Comparison of ENCODE assay signal across 8 cellular contexts in the genomic region with DNA sequence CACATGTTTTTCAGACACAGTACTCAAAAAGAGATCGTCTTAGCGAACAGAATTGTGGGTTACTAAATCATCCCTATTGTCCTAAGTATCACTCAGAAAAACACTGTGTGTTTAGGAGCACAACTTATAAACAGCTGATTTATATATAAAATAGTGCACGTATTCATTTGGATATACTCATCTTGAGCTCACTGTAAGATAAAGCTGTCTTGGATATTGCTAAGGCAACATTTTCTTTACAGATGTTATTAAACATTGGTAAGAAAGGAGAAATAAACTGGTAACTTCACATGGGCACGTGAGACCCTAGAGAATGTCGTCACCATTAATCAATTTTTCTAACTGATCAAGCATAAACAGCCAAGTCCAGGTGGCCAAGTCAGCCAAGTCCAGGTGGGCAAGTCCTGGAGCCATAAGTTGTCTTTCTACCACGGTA. TPM values are rescaled to one million over a fixed set of nuclear protein-coding genes. Genes with fewer than 3 reads are reported as not detected.
DNase-seq lines count a peak whose midpoint lies in the region; ATAC-seq, FAIRE-seq and TF ChIP-seq lines count a peak whose summit lies in the region.

No MANE protein-coding gene starts in this region.

- H3K4me3 ChIP-seq in GM12864 (ENCODE audit: low read depth, low read length) = peak overlapping the region; percentile 96
- H3K4me3 ChIP-seq in HUES48 (ENCODE audit: low read depth, low read length) = peak overlapping the region; percentile 81
- peak overlapping the region; percentile 90 for H3K4me3 ChIP-seq in bronchial epithelial cell (ENCODE audit: low read depth, low read length)
- peak overlapping the region; percentile 68 to 83 for H3K4me3 ChIP-seq in muscle layer of colon (ENCODE audit: low read depth in 1 of 2, low read length in 2 of 2)

- H3K27me3 ChIP-seq in HUES48 (ENCODE audit: control insufficient read depth, insufficient read depth, low read length) (no peaks in the 10 kb centered on the region), bronchial epithelial cell (ENCODE audit: control insufficient read depth, insufficient read depth, low read length) (no peaks in the 10 kb centered on the region), muscle layer of colon (ENCODE audit: control insufficient read depth in 1 of 2, insufficient read depth in 2 of 2, low read length in 2 of 2) (peaks cover 0 to 4% of the 10 kb centered on the region in 2 donors)

- POLR2A ChIA-PET in GM10248 (lab: Yijun Ruan, JAX) = no interaction called here

- H3K9me3 ChIP-seq in HUES48 (ENCODE audit: control insufficient read depth, insufficient read depth, low read length) (no peaks in the 10 kb centered on the region), muscle layer of colon (ENCODE audit: low read length) (no peaks in the 10 kb centered on the region)

- H3K9ac ChIP-seq in HUES48 (ENCODE audit: low read depth, low read length) (peak overlapping the region; percentile 86), muscle layer of colon (ENCODE audit: low read length) (peak overlapping the region; percentile 38)

- FAIRE-seq in bronchial epithelial cell (lab: Jason Lieb, UNC) = no peak

- peak overlapping the region; percentile 96 for H3K27ac ChIP-seq in HUES48 (ENCODE audit: low read depth, low read length)
- peak overlapping the region; percentile 58 for H3K27ac ChIP-seq in muscle layer of colon (ENCODE audit: low read depth, low read length)

- CTCF ChIA-PET in GM10248 (lab: Yijun Ruan, JAX) = interaction anchor here (0.8 to 4.0 kb wide), 9 partner anchors 9 to 243 kb away, joined by 3 to 18 read pairs (median 4); no protein-coding TSS in a partner anchor

- no peak for DNase-seq in GM12864 (ENCODE audit: low read depth)
- no peak for DNase-seq in bronchial epithelial cell (ENCODE audit: low read depth)
- DNase-seq in cerebellar nuclear complex (lab: John Stamatoyannopoulos, UW) = no peak
- DNase-seq in SKM-1 treated with dmso at 0.1 percent for 144 hours (lab: John Stamatoyannopoulos, UW; ENCODE audit: unreplicated experiment) = no peak
- no peak for DNase-seq in GM10248 (ENCODE audit: extremely low spot score)

- TF ChIP-seq CTCF in GM12864 (IDR thresholded peaks at IDR 0.05; ENCODE audit: low read depth, low read length, missing control alignments) = no peak
- no peak for TF ChIP-seq CTCF in bronchial epithelial cell (IDR thresholded peaks at IDR 0.05; ENCODE audit: insufficient read depth, low read length, severe bottlenecking)
- TF ChIP-seq CTCF in GM10248 (IDR thresholded peaks at IDR 0.05; ENCODE audit: control extremely low read depth, extremely low read depth, low read depth, missing control alignments) = no peak

- no peak for ATAC-seq in HG02870 (IDR thresholded peaks at IDR 0.05; ENCODE audit: unreplicated experiment)

- H3K4me1 ChIP-seq in HUES48 (ENCODE audit: control insufficient read depth, insufficient read depth, low read length) (peaks cover 41% of the 10 kb centered on the region), muscle layer of colon (ENCODE audit: insufficient read depth, low read length) (peaks cover 10% of the 10 kb centered on the region)

- H3K36me3 ChIP-seq in HUES48 (ENCODE audit: control insufficient read depth, insufficient read depth, low read length) = peaks cover 18% of the 10 kb centered on the region
- H3K36me3 ChIP-seq in bronchial epithelial cell (ENCODE audit: control insufficient read depth, insufficient read depth, low read length) = no peaks in the 10 kb centered on the region
- no peaks in the 10 kb centered on the region for H3K36me3 ChIP-seq in muscle layer of colon (ENCODE audit: insufficient read depth, low read length)

RNA-seq across cellular contexts. Expression of a gene that starts 1.7 kb away (rescaled TPM):
- total RNA-seq in bronchial epithelial cell = 69.2 and 100 TPM in 2 replicates
